1 cellular context compared by ENCODE assay signal in genomic region chr7:102295346-102296178, GRCh38.
TF ChIP-seq lines count a peak whose summit lies in the region.

No MANE protein-coding gene starts in this region.

TF ChIP-seq in H1, 55 proteins besides CTCF, POLR2A, EP300 and RAD21:
- no peak for TF ChIP-seq SP2 (IDR thresholded peaks at IDR 0.05; ENCODE audit: low read length)
